ENCODE assay signal across 17 cellular contexts in the genomic region with DNA sequence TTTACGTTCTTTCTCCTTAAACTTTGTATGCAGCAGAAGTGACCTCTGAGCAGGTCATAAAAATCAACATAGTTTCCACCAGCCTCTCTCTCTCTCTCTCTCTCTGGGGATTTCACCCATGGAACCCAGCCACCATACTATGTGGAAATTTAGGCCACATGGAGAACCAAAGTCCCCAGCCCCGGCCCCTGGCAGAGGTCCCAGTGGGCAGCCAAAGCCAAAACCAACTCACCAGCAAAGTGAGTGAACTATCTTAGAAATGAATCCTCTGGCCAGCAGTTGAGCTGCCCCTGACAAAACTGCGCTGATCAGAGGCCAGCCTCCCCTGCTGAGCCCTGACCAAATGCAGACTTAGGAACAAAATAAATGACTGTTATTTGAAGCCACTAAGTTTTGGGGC. TPM values are rescaled to one million over a fixed set of nuclear protein-coding genes. Genes with fewer than 3 reads are reported as not detected.
DNase-seq lines count a peak whose midpoint lies in the region; ATAC-seq and TF ChIP-seq lines count a peak whose summit lies in the region.
"Had no signal": no experiment of that assay in that cellular context is flagged by ENCODE, and none has a peak within 500 bp of the region (broad histone marks: within the 10 kb centered on the region; RNA-seq: fewer than 3 reads in every experiment).

No MANE protein-coding gene starts in this region.

- no peaks in the 10 kb centered on the region for H3K9me3 Mint-ChIP-seq in nephron progenitor cell
- H3K9me3 Mint-ChIP-seq: activated naive CD8-positive, alpha-beta T cell treated with anti-CD3 and anti-CD28 coated beads, Interleukin-2, amount 10 ng/mL, durations not matched to agents 7 days and 5 days had no signal

- in situ Hi-C loops in HAP-1 (cut with MboI; ENCODE audit: low sequenced_read_pairs) = no loop called here

- peak; percentile 85 for DNase-seq in Right ventricle myocardium inferior (ENCODE audit: missing footprints)
- no peak for DNase-seq in cardiac septum (ENCODE audit: low spot score)
- peak; percentile 60 for DNase-seq in fibroblast of the aortic adventitia (ENCODE audit: low read depth)
- no peak for DNase-seq in nephron progenitor cell
- DNase-seq in HAP-1 (ENCODE audit: low spot score in 2 of 2) = no peak
- DNase-seq in COR-L47 (lab: John Stamatoyannopoulos, UW) = no peak
- no peak for DNase-seq in glomerular visceral epithelial cell (ENCODE audit: extremely low spot score)
- DNase-seq: activated CD4-positive, alpha-beta T cell treated with anti-CD3 and anti-CD28 coated beads for 48 hours; activated naive CD8-positive, alpha-beta T cell treated with anti-CD3 and anti-CD28 coated beads, Interleukin-2, amount 10 ng/mL, durations not matched to agents 7 days and 5 days; activated T-cell treated with anti-CD3 and anti-CD28 coated beads, Interleukin-2, amount 50 U/mL, for 1 hour; hippocampal formation; NCI-H2029 treated with DMSO at 0.1 percent for 48 hours; NCI-H524; retina; stimulated activated CD4-positive, alpha-beta T cell treated with anti-CD3 and anti-CD28 coated beads, Interleukin-1b, Interleukin-23, amount 100 ng/mL, for 48 hours had no signal

- no peaks in the 10 kb centered on the region for H3K9me3 ChIP-seq in HAP-1

- peak; percentile 40 for ATAC-seq in Right ventricle myocardium inferior
- ATAC-seq in HG02763 (IDR thresholded peaks at IDR 0.05; ENCODE audit: unreplicated experiment) = no peak

- no peaks in the 10 kb centered on the region for H3K36me3 ChIP-seq in HAP-1 (replicated peaks)

- peak overlapping the region; percentile 14 for H3K4me3 Mint-ChIP-seq in nephron progenitor cell
- H3K4me3 Mint-ChIP-seq: activated naive CD8-positive, alpha-beta T cell treated with anti-CD3 and anti-CD28 coated beads, Interleukin-2, amount 10 ng/mL, durations not matched to agents 7 days and 5 days had no signal

- H3K27me3 ChIP-seq in HAP-1 (ENCODE audit: low read depth) = peaks cover 7% of the 10 kb centered on the region

- TF ChIP-seq CTCF in fibroblast of the aortic adventitia (IDR thresholded peaks at IDR 0.05; ENCODE audit: insufficient read depth, low read length) = no peak
- no peak for TF ChIP-seq CTCF in nephron progenitor cell (IDR thresholded peaks at IDR 0.05)

- H3K27ac Mint-ChIP-seq in nephron progenitor cell = peak overlapping the region; percentile 98
- H3K27ac Mint-ChIP-seq: activated naive CD8-positive, alpha-beta T cell treated with anti-CD3 and anti-CD28 coated beads, Interleukin-2, amount 10 ng/mL, durations not matched to agents 7 days and 5 days had no signal

- H3K27me3 Mint-ChIP-seq in nephron progenitor cell (ENCODE audit: low read depth, poor library complexity) = peaks cover 2% of the 10 kb centered on the region

- H3K4me1 Mint-ChIP-seq in nephron progenitor cell = peaks cover 88% of the 10 kb centered on the region

- peaks cover 20% of the 10 kb centered on the region for H3K36me3 Mint-ChIP-seq in nephron progenitor cell (ENCODE audit: low read depth)

- H3K4me3 ChIP-seq in fibroblast of the aortic adventitia (ENCODE audit: low read depth, low read length) (no peak overlapping the region), HAP-1 (no peak overlapping the region)
- H3K4me3 ChIP-seq: SK-N-MC had no signal

- H3K4me1 ChIP-seq in HAP-1 = 0 out of 2 replicates have a peak, but pooled peaks cover 5% of the 10 kb centered on the region

- intact Hi-C loops in Right ventricle myocardium inferior (cut with DNase I) = no loop called here
- intact Hi-C loops in cardiac septum (cut with DNase I) = no loop called here

RNA-seq across cellular contexts. Expression of a gene that starts 9.2 kb away (rescaled TPM):
- total RNA-seq in Right ventricle myocardium inferior (25.0 TPM), cardiac septum (28.9 TPM), fibroblast of the aortic adventitia (ENCODE audit: low replicate concordance) (17.1 and 33.9 TPM in 2 replicates)

Comparison
In these comparisons a context has a peak if more than half of its experiments do, and no peak if none do; other contexts are left out.
1. DNase-seq: peak in Right ventricle myocardium inferior (single experiment) and fibroblast of the aortic adventitia (single experiment); none in cardiac septum (single experiment), nephron progenitor cell (single experiment), HAP-1 (0 of 2), COR-L47 (single experiment) and glomerular visceral epithelial cell (single experiment).